In the genomic region with DNA sequence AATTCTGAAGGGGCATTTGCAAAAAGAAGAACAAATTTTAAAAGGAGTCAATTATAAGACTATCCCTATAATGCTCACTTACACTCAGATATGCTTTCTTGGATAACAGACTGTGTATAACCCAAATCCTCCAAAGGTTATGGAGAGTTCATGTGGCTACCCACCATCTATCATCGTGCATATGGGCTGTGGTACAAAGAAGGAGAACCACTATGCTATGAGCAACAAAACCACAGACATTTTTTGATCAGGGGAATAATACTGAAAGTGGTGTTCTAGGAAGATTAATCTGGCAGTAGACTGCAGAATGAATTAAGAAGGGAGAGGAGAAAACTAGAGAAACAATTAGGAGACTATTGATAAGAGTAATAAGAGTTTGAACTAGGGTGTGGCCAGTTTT, we compare ENCODE assay signal across 14 cellular contexts. TPM values are rescaled to one million over a fixed set of nuclear protein-coding genes. Genes with fewer than 3 reads are reported as not detected.
DNase-seq lines count a peak whose midpoint lies in the region; ATAC-seq lines count a peak whose summit lies in the region.
"Had no signal": no experiment of that assay in that cellular context is flagged by ENCODE, and none has a peak within 500 bp of the region (broad histone marks: within the 10 kb centered on the region; RNA-seq: fewer than 3 reads in every experiment).

No MANE protein-coding gene starts in this region.

- no peak overlapping the region for H3K27ac Mint-ChIP-seq in activated naive CD4-positive, alpha-beta T cell treated with anti-CD3 and anti-CD28 coated beads for 36 hours
- H3K27ac Mint-ChIP-seq in central memory CD8-positive, alpha-beta T cell (ENCODE audit: low read depth) = peak overlapping the region; percentile 4
- peak overlapping the region; percentile 68 for H3K27ac Mint-ChIP-seq in stimulated activated naive CD8-positive, alpha-beta T cell treated with anti-CD3 and anti-CD28 coated beads, Interleukin-15, Interleukin-2, amounts not matched to agents 100 ng/mL and 50 ng/mL, for 24 hours

- no peaks in the 10 kb centered on the region for H3K27me3 Mint-ChIP-seq in activated naive CD4-positive, alpha-beta T cell treated with anti-CD3 and anti-CD28 coated beads for 36 hours (ENCODE audit: low read depth)
- H3K27me3 Mint-ChIP-seq in central memory CD8-positive, alpha-beta T cell = no peaks in the 10 kb centered on the region
- H3K27me3 Mint-ChIP-seq in stimulated activated naive CD8-positive, alpha-beta T cell treated with anti-CD3 and anti-CD28 coated beads, Interleukin-15, Interleukin-2, amounts not matched to agents 100 ng/mL and 50 ng/mL, for 24 hours = no peaks in the 10 kb centered on the region

- CTCF ChIA-PET in activated naive CD4-positive, alpha-beta T cell treated with anti-CD3 and anti-CD28 coated beads for 36 hours (lab: Charles Lee) = no interaction called here

- intact Hi-C loops in activated naive CD4-positive, alpha-beta T cell treated with anti-CD3 and anti-CD28 coated beads for 36 hours (cut with micrococcal nuclease) = no loop called here

- H3K4me3 Mint-ChIP-seq in activated naive CD4-positive, alpha-beta T cell treated with anti-CD3 and anti-CD28 coated beads for 36 hours = no peak overlapping the region
- H3K4me3 Mint-ChIP-seq in central memory CD8-positive, alpha-beta T cell = no peak overlapping the region
- H3K4me3 Mint-ChIP-seq in stimulated activated naive CD8-positive, alpha-beta T cell treated with anti-CD3 and anti-CD28 coated beads, Interleukin-15, Interleukin-2, amounts not matched to agents 100 ng/mL and 50 ng/mL, for 24 hours = peak overlapping the region; percentile 17

- ATAC-seq in central memory CD8-positive, alpha-beta T cell (replicated peaks; ENCODE audit: extremely low read depth, poor library complexity, severe bottlenecking) = no peak

- peaks cover 27% of the 10 kb centered on the region for H3K9me3 Mint-ChIP-seq in activated naive CD4-positive, alpha-beta T cell treated with anti-CD3 and anti-CD28 coated beads for 36 hours
- peaks cover 11% of the 10 kb centered on the region for H3K9me3 Mint-ChIP-seq in central memory CD8-positive, alpha-beta T cell
- H3K9me3 Mint-ChIP-seq in stimulated activated naive CD8-positive, alpha-beta T cell treated with anti-CD3 and anti-CD28 coated beads, Interleukin-15, Interleukin-2, amounts not matched to agents 100 ng/mL and 50 ng/mL, for 24 hours = peaks cover 17% of the 10 kb centered on the region

- peak; percentile 11 for DNase-seq in activated naive CD4-positive, alpha-beta T cell treated with anti-CD3 and anti-CD28 coated beads for 36 hours
- DNase-seq in activated naive CD4-positive, alpha-beta T cell treated with Interleukin-2 at 50 U/mL for 16 hours = no peak
- DNase-seq in RPMI7951 (ENCODE audit: low read depth) (peak; percentile 80), hippocampal formation (lab: John Stamatoyannopoulos, UW) (no peak), T1000 (lab: John Stamatoyannopoulos, UW) (no peak), NCI-H2227 treated with DMSO at 0.1 percent for 48 hours (lab: John Stamatoyannopoulos, UW) (no peak)
- DNase-seq in central memory CD8-positive, alpha-beta T cell (ENCODE audit: low spot score in 2 of 2) = no peak
- DNase-seq: activated CD4-positive, alpha-beta T cell treated with anti-CD3 and anti-CD28 coated beads for 1 hour; activated gamma-delta T cell treated with Interleukin-2 at 50 U/mL for 16 hours; BE2C; colonic mucosa; midbrain; SW 1271 had no signal

- H3K36me3 Mint-ChIP-seq in activated naive CD4-positive, alpha-beta T cell treated with anti-CD3 and anti-CD28 coated beads for 36 hours (ENCODE audit: low read depth) = peaks cover 38% of the 10 kb centered on the region
- peaks cover 19% of the 10 kb centered on the region for H3K36me3 Mint-ChIP-seq in central memory CD8-positive, alpha-beta T cell (ENCODE audit: insufficient read depth)
- peaks cover 70% of the 10 kb centered on the region for H3K36me3 Mint-ChIP-seq in stimulated activated naive CD8-positive, alpha-beta T cell treated with anti-CD3 and anti-CD28 coated beads, Interleukin-15, Interleukin-2, amounts not matched to agents 100 ng/mL and 50 ng/mL, for 24 hours (ENCODE audit: low read depth)

- H3K4me1 Mint-ChIP-seq in activated naive CD4-positive, alpha-beta T cell treated with anti-CD3 and anti-CD28 coated beads for 36 hours (ENCODE audit: low read depth) = peaks cover 70% of the 10 kb centered on the region
- H3K4me1 Mint-ChIP-seq in central memory CD8-positive, alpha-beta T cell = peaks cover 58% of the 10 kb centered on the region
- H3K4me1 Mint-ChIP-seq in stimulated activated naive CD8-positive, alpha-beta T cell treated with anti-CD3 and anti-CD28 coated beads, Interleukin-15, Interleukin-2, amounts not matched to agents 100 ng/mL and 50 ng/mL, for 24 hours (ENCODE audit: low read depth) = peaks cover 94% of the 10 kb centered on the region

RNA-seq across cellular contexts. Expression of gene NR3C1, which starts 16.8 kb away (rescaled TPM):
- total RNA-seq in activated naive CD4-positive, alpha-beta T cell treated with anti-CD3 and anti-CD28 coated beads for 36 hours = 10 to 100 TPM; 41.8 to 42.9 TPM
- total RNA-seq in RPMI7951 (2014; rRNA removed; shearing (Covaris generic)) = 40.6 and 53.0 TPM in 2 replicates

Comparison
In these comparisons a context has a peak if more than half of its experiments do, and no peak if none do; other contexts are left out.
1. DNase-seq: peak in activated naive CD4-positive, alpha-beta T cell treated with anti-CD3 and anti-CD28 coated beads for 36 hours (single experiment) and RPMI7951 (single experiment); none in activated naive CD4-positive, alpha-beta T cell treated with Interleukin-2 at 50 U/mL for 16 hours (single experiment), central memory CD8-positive, alpha-beta T cell (0 of 2), hippocampal formation (0 of 2), T1000 (single experiment) and NCI-H2227 treated with DMSO at 0.1 percent for 48 hours (single experiment).